ENCODE assay signal across 14 cellular contexts in the genomic region with DNA sequence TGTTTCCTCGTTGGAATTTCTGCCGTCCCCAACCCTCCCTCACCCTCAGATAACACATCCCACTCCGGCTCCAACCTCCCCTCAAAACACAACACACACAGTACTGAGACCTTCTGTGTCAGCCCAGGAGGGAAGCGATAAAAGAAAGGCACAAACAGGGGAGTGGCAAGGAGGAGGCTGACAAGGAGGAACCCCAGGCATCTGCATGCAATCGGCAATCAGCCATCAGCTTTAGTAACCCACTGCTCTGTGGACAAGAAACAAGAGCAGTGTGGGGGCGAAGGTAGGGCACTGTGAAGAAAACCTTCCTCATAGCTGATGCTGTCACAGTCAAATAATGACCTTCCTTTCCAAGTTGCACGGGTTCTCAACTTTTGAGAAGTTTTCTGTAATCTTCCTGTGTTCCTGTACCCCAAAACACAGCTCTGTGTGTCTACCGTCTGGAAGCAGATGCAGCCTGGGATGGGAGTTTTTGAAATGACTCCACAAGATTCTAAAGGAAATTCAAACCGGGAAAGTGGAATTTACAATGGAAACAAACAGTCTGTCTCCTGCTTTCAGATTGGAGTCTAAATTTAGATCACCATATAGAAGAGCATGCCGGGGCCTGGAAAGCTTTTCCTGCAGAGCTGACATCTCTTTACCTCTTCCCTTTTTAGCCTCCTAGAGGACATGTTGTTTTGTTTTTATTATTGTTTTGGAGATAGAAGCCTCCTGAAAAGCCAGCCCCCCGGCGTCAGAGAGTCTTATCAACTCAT. TPM values are rescaled to one million over a fixed set of nuclear protein-coding genes. Genes with fewer than 3 reads are reported as not detected.
A peak's percentile ranks its signal among the peaks of the same experiment; 100 is the strongest.
DNase-seq lines count a peak whose midpoint lies in the region; ATAC-seq and TF ChIP-seq lines count a peak whose summit lies in the region.
"Had no signal": no experiment of that assay in that cellular context is flagged by ENCODE, and none has a peak within 500 bp of the region (broad histone marks: within the 10 kb centered on the region; RNA-seq: fewer than 3 reads in every experiment).

No MANE protein-coding gene starts in this region.

- H4K20me1 ChIP-seq in GM23338 (replicated peaks; ENCODE audit: insufficient read depth): no peaks in the 10 kb centered on the region

- H3K4me1 ChIP-seq in GM23338 (ENCODE audit: insufficient read depth): no peaks in the 10 kb centered on the region
- H3K4me1 ChIP-seq in rectal smooth muscle tissue (ENCODE audit: control insufficient read depth, insufficient read depth, low read length): peaks cover 6% of the 10 kb centered on the region
- no peaks in the 10 kb centered on the region for H3K4me1 ChIP-seq in CD8-positive, alpha-beta memory T cell (ENCODE audit: insufficient read depth, low read length)

- H3K4me3 ChIP-seq in GM23338 (no peak overlapping the region), astrocyte of the spinal cord (ENCODE audit: low read depth, low read length) (no peak overlapping the region), rectal smooth muscle tissue (ENCODE audit: low read length) (no peak overlapping the region)
- no peak overlapping the region for H3K4me3 ChIP-seq in CD8-positive, alpha-beta memory T cell (ENCODE audit: low read length)

- H3K27ac ChIP-seq in GM23338 (ENCODE audit: low read depth) (no peak overlapping the region), rectal smooth muscle tissue (ENCODE audit: low read depth, low read length) (peak overlapping the region; percentile 33)
- no peak overlapping the region for H3K27ac ChIP-seq in CD8-positive, alpha-beta memory T cell (ENCODE audit: low read depth, low read length)

- no peaks in the 10 kb centered on the region for H3K36me3 ChIP-seq in GM23338 (ENCODE audit: insufficient read depth)
- no peaks in the 10 kb centered on the region for H3K36me3 ChIP-seq in rectal smooth muscle tissue (ENCODE audit: control insufficient read depth, insufficient read depth, low read length)
- H3K36me3 ChIP-seq in CD8-positive, alpha-beta memory T cell (ENCODE audit: insufficient read depth, low read length): no peaks in the 10 kb centered on the region

- H3K9me2 ChIP-seq in GM23338 (ENCODE audit: insufficient read depth): no peaks in the 10 kb centered on the region

- H3K4me2 ChIP-seq in GM23338: no peak overlapping the region

- peak overlapping the region; percentile 85 for H2AFZ ChIP-seq in GM23338

- peaks cover 16% of the 10 kb centered on the region for H3K4me1 Mint-ChIP-seq in GM23338
- H3K4me1 Mint-ChIP-seq in CD8-positive, alpha-beta memory T cell: no peaks in the 10 kb centered on the region

- H3F3A ChIP-seq in GM23338 (replicated peaks; ENCODE audit: low read depth): no peaks in the 10 kb centered on the region

- H3K27ac Mint-ChIP-seq in GM23338: no peak overlapping the region; the same call in 1 of the 2 replicates
- peak overlapping the region in 2 of 8 donors; percentile 62 to 78 for H3K27ac Mint-ChIP-seq in CD8-positive, alpha-beta memory T cell
- H3K27ac Mint-ChIP-seq: CD8-positive, alpha-beta T cell; stimulated activated naive CD8-positive, alpha-beta T cell treated with anti-CD3 and anti-CD28 coated beads, Interleukin-15, Interleukin-2, amounts not matched to agents 100 ng/mL and 50 ng/mL, for 24 hours had no signal

- POLR2A ChIA-PET in CD8-positive, alpha-beta memory T cell (lab: Charles Lee): no interaction called here

- peaks cover 2% of the 10 kb centered on the region for H3K27me3 Mint-ChIP-seq in GM23338 (ENCODE audit: insufficient read depth, low read depth, poor library complexity)
- H3K27me3 Mint-ChIP-seq in CD8-positive, alpha-beta memory T cell: no peaks in the 10 kb centered on the region
- H3K27me3 Mint-ChIP-seq: stimulated activated naive CD8-positive, alpha-beta T cell treated with anti-CD3 and anti-CD28 coated beads, Interleukin-15, Interleukin-2, amounts not matched to agents 100 ng/mL and 50 ng/mL, for 24 hours had no signal

- in situ Hi-C loops in astrocyte of the spinal cord (cut with HindIII; ENCODE audit: low sequenced_read_pairs): no loop called here

- H3K9me3 Mint-ChIP-seq in GM23338: no peaks in the 10 kb centered on the region
- H3K9me3 Mint-ChIP-seq in CD8-positive, alpha-beta memory T cell: no peaks in the 10 kb centered on the region
- H3K9me3 Mint-ChIP-seq: CD8-positive, alpha-beta T cell; stimulated activated naive CD8-positive, alpha-beta T cell treated with anti-CD3 and anti-CD28 coated beads, Interleukin-15, Interleukin-2, amounts not matched to agents 100 ng/mL and 50 ng/mL, for 24 hours had no signal

- ATAC-seq in GM23338 (peak; percentile 34; the same call in 2 of the 3 replicates), HG03571 (IDR thresholded peaks at IDR 0.05; ENCODE audit: unreplicated experiment) (no peak)
- ATAC-seq: CD8-positive, alpha-beta T cell had no signal

- H3K4me3 Mint-ChIP-seq in GM23338: no peak overlapping the region
- H3K4me3 Mint-ChIP-seq in CD8-positive, alpha-beta memory T cell: no peak overlapping the region
- H3K4me3 Mint-ChIP-seq: CD8-positive, alpha-beta T cell; stimulated activated naive CD8-positive, alpha-beta T cell treated with anti-CD3 and anti-CD28 coated beads, Interleukin-15, Interleukin-2, amounts not matched to agents 100 ng/mL and 50 ng/mL, for 24 hours had no signal

- DNase-seq in GM23338 (ENCODE audit: low spot score): no peak
- peak; percentile 18 for DNase-seq in astrocyte of the spinal cord (ENCODE audit: low read depth, low spot score)
- DNase-seq in hepatic stellate cell (ENCODE audit: low spot score): peak; percentile 77
- no peak for DNase-seq in CD8-positive, alpha-beta memory T cell
- DNase-seq in HuH-7 (ENCODE audit: low spot score): no peak
- DNase-seq in activated CD4-positive, alpha-beta T cell treated with anti-CD3 and anti-CD28 coated beads for 1 hour: no peak
- DNase-seq: activated gamma-delta T cell; CD8-positive, alpha-beta T cell; hypothalamus; NCI-H2107; stimulated activated CD4-positive, alpha-beta T cell treated with anti-CD3 and anti-CD28 coated beads, Interleukin-2, amount 100 ng/mL, for 24 hours had no signal

- no peaks in the 10 kb centered on the region for H3K27me3 ChIP-seq in GM23338 (ENCODE audit: insufficient read depth)
- H3K27me3 ChIP-seq in rectal smooth muscle tissue (ENCODE audit: control insufficient read depth, insufficient read depth, low read length): no peaks in the 10 kb centered on the region
- H3K27me3 ChIP-seq in CD8-positive, alpha-beta memory T cell (ENCODE audit: insufficient read depth, low read length, poor library complexity, severe bottlenecking): no peaks in the 10 kb centered on the region

- no peaks in the 10 kb centered on the region for H3K79me2 ChIP-seq in GM23338 (replicated peaks; ENCODE audit: insufficient read depth)

- no peaks in the 10 kb centered on the region for H3K9me3 ChIP-seq in CD8-positive, alpha-beta memory T cell (ENCODE audit: low read length)

- TF ChIP-seq CTCF in GM23338 (conservative IDR thresholded peaks at IDR 0.05; ENCODE audit: low read depth in 2 of 2): no peak
- no peak for TF ChIP-seq CTCF in astrocyte of the spinal cord (IDR thresholded peaks at IDR 0.05; ENCODE audit: low read depth, low read length)

- no peak overlapping the region for H3K9ac ChIP-seq in rectal smooth muscle tissue (ENCODE audit: low read length)

- H3K36me3 Mint-ChIP-seq in GM23338 (ENCODE audit: low read depth): no peaks in the 10 kb centered on the region
- peaks cover 0 to 4% (median 0%) of the 10 kb centered on the region in 3 donors for H3K36me3 Mint-ChIP-seq in CD8-positive, alpha-beta memory T cell
- H3K36me3 Mint-ChIP-seq: CD8-positive, alpha-beta T cell had no signal

- CTCF ChIA-PET in CD8-positive, alpha-beta memory T cell (lab: Charles Lee): no interaction called here

RNA-seq across cellular contexts. Expression of a gene that starts 16.4 kb away (rescaled TPM):
- 10.5 and 10.8 TPM in 2 replicates for total RNA-seq in GM23338 (2014; rRNA removed; shearing (Covaris generic))
- polyA plus RNA-seq in GM23338 (2016; fragmentation: Nextera tagmentation; extraction: Ambion mirVana): 9.0 and 10.1 TPM in 2 replicates
- total RNA-seq in CD8-positive, alpha-beta memory T cell: 10 to 100 TPM; 82.9 to 83.2 TPM
- polyA plus RNA-seq in CD8-positive, alpha-beta memory T cell: 68.6 TPM

Comparison
In these comparisons a context has a peak if more than half of its experiments do, and no peak if none do; other contexts are left out.
1. DNase-seq: peak in astrocyte of the spinal cord (single experiment) and hepatic stellate cell (single experiment); none in GM23338 (single experiment), CD8-positive, alpha-beta memory T cell (0 of 5), HuH-7 (single experiment) and activated CD4-positive, alpha-beta T cell treated with anti-CD3 and anti-CD28 coated beads for 1 hour (single experiment).